In the genomic region with DNA sequence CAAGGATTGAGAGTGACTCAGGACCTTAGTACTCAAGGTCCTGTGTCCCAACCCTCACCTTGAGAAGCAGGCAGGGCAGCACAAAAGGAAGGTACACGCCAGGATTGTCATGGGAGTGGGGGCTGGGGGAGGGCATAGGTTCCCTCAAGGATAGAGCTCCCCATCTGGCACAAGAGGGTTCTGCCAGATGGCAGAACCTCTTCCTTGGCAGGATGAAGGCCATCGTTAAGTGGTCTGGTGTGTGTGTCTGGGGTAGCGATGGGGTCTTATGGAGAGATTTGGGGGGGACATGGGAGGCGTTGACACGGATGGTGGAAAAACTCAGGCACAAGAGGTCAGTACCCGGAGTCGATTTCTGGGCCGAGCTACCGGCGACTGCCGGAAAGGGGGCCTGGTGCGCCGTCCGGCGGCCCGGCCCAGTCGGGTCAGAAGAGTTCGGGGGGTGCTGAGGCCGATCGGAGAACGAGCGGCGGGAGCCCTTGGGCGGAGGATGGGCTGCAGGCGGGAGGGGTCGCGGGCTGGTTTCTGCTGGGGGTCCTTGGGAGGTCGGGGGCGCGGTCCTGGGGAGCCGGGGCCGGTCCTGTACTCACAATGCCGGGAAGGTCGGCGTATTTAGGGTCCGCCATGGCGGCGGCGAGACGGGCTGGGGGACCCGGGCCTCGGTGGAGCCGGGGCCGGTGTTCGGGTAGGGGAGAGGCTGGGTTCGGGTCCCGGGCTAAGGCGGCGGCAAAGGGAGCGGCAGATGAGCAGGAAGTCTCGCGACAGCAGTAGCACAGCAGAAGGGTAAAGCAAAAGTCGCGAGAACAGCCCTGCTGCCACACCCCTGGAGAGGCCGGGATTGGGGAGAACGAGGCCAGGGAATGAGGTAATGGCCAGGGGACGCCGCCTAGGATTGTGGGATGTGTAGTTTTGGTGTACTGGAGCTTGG, we compare ENCODE assay signal across 8 cellular contexts. TPM values are rescaled to one million over a fixed set of nuclear protein-coding genes. Genes with fewer than 3 reads are reported as not detected.
DNase-seq lines count a peak whose midpoint lies in the region; ATAC-seq and TF ChIP-seq lines count a peak whose summit lies in the region.

DCTN2 (minus strand) TSS at position 755 of the 928 bp plus-strand sequence; CDS start at position 626, 129 bp downstream.

- peaks cover 12% of the 10 kb centered on the region for H3K27me3 Mint-ChIP-seq in activated T-helper 2 cell treated with anti-CD3 and anti-CD28 coated beads, Interferon-gamma antibody, Interleukin-2, Interleukin-4, amounts not matched to agents 10 μg/mL and 5 μg/mL and 100 μg/mL, durations not matched to agents 14 hours and 24 hours and 36 hours (ENCODE audit: low read depth)
- H3K27me3 Mint-ChIP-seq in natural killer cell treated with Interleukin-12 subunit alpha and Interleukin-12 subunit beta and Interleukin-15 and Interleukin-18, amount 100 ng/mL, for 72 hours = peaks cover 0 to 11% of the 10 kb centered on the region in 2 donors

- peaks cover 27% of the 10 kb centered on the region for H3K36me3 ChIP-seq in RWPE2 (ENCODE audit: low read depth)

- peak within 1 kb of the TSS; percentile 98 for H3K4me3 Mint-ChIP-seq in activated T-helper 2 cell treated with anti-CD3 and anti-CD28 coated beads, Interferon-gamma antibody, Interleukin-2, Interleukin-4, amounts not matched to agents 10 μg/mL and 5 μg/mL and 100 μg/mL, durations not matched to agents 14 hours and 24 hours and 36 hours (ENCODE audit: low read depth)
- H3K4me3 Mint-ChIP-seq in natural killer cell treated with Interleukin-12 subunit alpha and Interleukin-12 subunit beta and Interleukin-15 and Interleukin-18, amount 100 ng/mL, for 72 hours = peak within 1 kb of the TSS; percentile 99

- H3K9me3 ChIP-seq in RWPE2 (ENCODE audit: severe bottlenecking) = no peaks in the 10 kb centered on the region

- H3K36me3 Mint-ChIP-seq in activated T-helper 2 cell treated with anti-CD3 and anti-CD28 coated beads, Interferon-gamma antibody, Interleukin-2, Interleukin-4, amounts not matched to agents 10 μg/mL and 5 μg/mL and 100 μg/mL, durations not matched to agents 14 hours and 24 hours and 36 hours (ENCODE audit: low read depth) = peaks cover 13% of the 10 kb centered on the region
- H3K36me3 Mint-ChIP-seq in natural killer cell treated with Interleukin-12 subunit alpha and Interleukin-12 subunit beta and Interleukin-15 and Interleukin-18, amount 100 ng/mL, for 72 hours = no peaks in the 10 kb centered on the region

- ATAC-seq in RWPE2 (ENCODE audit: low read depth) = peak; percentile 96
- peak; percentile 98 to 99 for ATAC-seq in natural killer cell treated with Interleukin-12 subunit alpha and Interleukin-12 subunit beta and Interleukin-15 and Interleukin-18, amount 100 ng/mL, for 72 hours
- peak; percentile 97 for ATAC-seq in stimulated activated naive CD8-positive, alpha-beta T cell treated with anti-CD3 and anti-CD28 coated beads, Interleukin-15, Interleukin-2, amounts not matched to agents 100 U/mL and 50 U/mL, for 24 hours

- peaks cover 49% of the 10 kb centered on the region for H3K4me1 Mint-ChIP-seq in activated T-helper 2 cell treated with anti-CD3 and anti-CD28 coated beads, Interferon-gamma antibody, Interleukin-2, Interleukin-4, amounts not matched to agents 10 μg/mL and 5 μg/mL and 100 μg/mL, durations not matched to agents 14 hours and 24 hours and 36 hours (ENCODE audit: low read depth)
- H3K4me1 Mint-ChIP-seq in natural killer cell treated with Interleukin-12 subunit alpha and Interleukin-12 subunit beta and Interleukin-15 and Interleukin-18, amount 100 ng/mL, for 72 hours (ENCODE audit: low read depth in 2 of 2) = peaks cover 39 to 44% of the 10 kb centered on the region in 2 donors

- H3K4me3 ChIP-seq in RWPE2 (ENCODE audit: severe bottlenecking) = peak within 1 kb of the TSS; percentile 98

- peaks cover 8% of the 10 kb centered on the region for H3K4me1 ChIP-seq in RWPE2 (ENCODE audit: insufficient read depth, poor library complexity, severe bottlenecking)

- DNase-seq in ELF-1 (ENCODE audit: low read depth, low spot score) (peak; percentile 98), H4 (ENCODE audit: low spot score) (peak; percentile 91), LoVo (ENCODE audit: low spot score) (peak; percentile 100), RWPE2 (ENCODE audit: low spot score) (peak; percentile 96), fibroblast of peridontal ligament (ENCODE audit: extremely low read depth) (peak; percentile 97)
- peak; percentile 94 for DNase-seq in activated T-helper 2 cell treated with anti-CD3 and anti-CD28 coated beads, Interferon-gamma antibody, Interleukin-2, Interleukin-4, amounts not matched to agents 10 μg/mL and 5 μg/mL and 100 μg/mL, durations not matched to agents 14 hours and 24 hours and 36 hours (ENCODE audit: low spot score)
- DNase-seq in natural killer cell treated with Interleukin-12 subunit alpha and Interleukin-12 subunit beta and Interleukin-15 and Interleukin-18, amount 100 ng/mL, for 72 hours (ENCODE audit: low spot score) = peak; percentile 94
- DNase-seq in stimulated activated naive CD8-positive, alpha-beta T cell treated with anti-CD3 and anti-CD28 coated beads, Interleukin-15, Interleukin-2, amounts not matched to agents 100 U/mL and 50 U/mL, for 24 hours = peak; percentile 93

- peak; percentile 9 for TF ChIP-seq CTCF in RWPE2 (IDR thresholded peaks at IDR 0.05; ENCODE audit: poor library complexity, severe bottlenecking)

- no peaks in the 10 kb centered on the region for H3K9me3 Mint-ChIP-seq in activated T-helper 2 cell treated with anti-CD3 and anti-CD28 coated beads, Interferon-gamma antibody, Interleukin-2, Interleukin-4, amounts not matched to agents 10 μg/mL and 5 μg/mL and 100 μg/mL, durations not matched to agents 14 hours and 24 hours and 36 hours
- no peaks in the 10 kb centered on the region for H3K9me3 Mint-ChIP-seq in natural killer cell treated with Interleukin-12 subunit alpha and Interleukin-12 subunit beta and Interleukin-15 and Interleukin-18, amount 100 ng/mL, for 72 hours

- H3K27me3 ChIP-seq in RWPE2 (ENCODE audit: insufficient read depth, poor library complexity, severe bottlenecking) = no peaks in the 10 kb centered on the region

- intact Hi-C loops in activated T-helper 2 cell treated with anti-CD3 and anti-CD28 coated beads, Interferon-gamma antibody, Interleukin-2, Interleukin-4, amounts not matched to agents 10 μg/mL and 5 μg/mL and 100 μg/mL, durations not matched to agents 14 hours and 24 hours and 36 hours (cut with micrococcal nuclease) = loop anchor here (1.0 to 2.0 kb wide), 4 partner anchors 26 to 70 kb away; partner anchors contain the start of genes DDIT3 and PIP4K2C

- H3K27ac ChIP-seq in RWPE2 (ENCODE audit: poor library complexity, severe bottlenecking) = peak within 1 kb of the TSS; percentile 67

- peak within 1 kb of the TSS; percentile 95 for H3K27ac Mint-ChIP-seq in activated T-helper 2 cell treated with anti-CD3 and anti-CD28 coated beads, Interferon-gamma antibody, Interleukin-2, Interleukin-4, amounts not matched to agents 10 μg/mL and 5 μg/mL and 100 μg/mL, durations not matched to agents 14 hours and 24 hours and 36 hours
- H3K27ac Mint-ChIP-seq in natural killer cell treated with Interleukin-12 subunit alpha and Interleukin-12 subunit beta and Interleukin-15 and Interleukin-18, amount 100 ng/mL, for 72 hours = peak within 1 kb of the TSS; percentile 95 to 98

RNA-seq across cellular contexts. Expression of gene DCTN2, which starts in this region (rescaled TPM):
- total RNA-seq in H4 (2014; rRNA removed; shearing (Covaris generic)) = 76.6 and 109 TPM in 2 replicates
- 96.7 and 101 TPM in 2 replicates for total RNA-seq in activated T-helper 2 cell treated with anti-CD3 and anti-CD28 coated beads, Interferon-gamma antibody, Interleukin-2, Interleukin-4, amounts not matched to agents 10 μg/mL and 5 μg/mL and 100 μg/mL, durations not matched to agents 14 hours and 24 hours and 36 hours
- total RNA-seq in natural killer cell treated with Interleukin-12 subunit alpha and Interleukin-12 subunit beta and Interleukin-15 and Interleukin-18, amount 100 ng/mL, for 72 hours = 10 to 100 TPM; 94.2 to 98.7 TPM

Comparison
In these comparisons a context has a peak if more than half of its experiments do, and no peak if none do; other contexts are left out.
1. Peak in every context shown above with its lines: DNase-seq, ATAC-seq, H3K4me3 ChIP-seq and H3K27ac ChIP-seq.